Comparison of ENCODE assay signal across 8 cellular contexts in the genomic region with DNA sequence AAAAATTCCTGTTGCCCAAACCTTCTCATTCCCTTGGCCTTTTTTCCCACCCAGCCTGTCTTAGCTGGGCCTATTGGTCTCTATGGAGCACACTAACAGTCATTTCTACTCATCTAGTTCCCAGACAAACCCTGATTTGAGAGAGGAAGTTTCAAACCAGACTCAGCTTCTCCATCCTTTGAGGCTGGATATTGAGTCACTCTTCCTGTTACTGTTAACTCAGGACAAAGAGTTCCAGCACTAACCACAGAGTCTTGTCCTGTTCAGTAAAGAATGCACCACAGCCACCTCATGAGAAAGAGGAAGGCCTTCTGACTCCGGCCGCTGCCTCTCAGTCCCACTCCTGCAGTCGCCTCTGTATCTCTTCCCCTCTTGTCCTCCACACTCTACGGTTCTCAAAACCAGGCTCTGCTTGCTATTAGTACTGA.
DNase-seq lines count a peak whose midpoint lies in the region; ATAC-seq and TF ChIP-seq lines count a peak whose summit lies in the region.

No MANE protein-coding gene starts in this region.

- no peak for ATAC-seq in HG02623 (IDR thresholded peaks at IDR 0.05; ENCODE audit: unreplicated experiment)

- H3K4me3 ChIP-seq in epithelial cell of esophagus (ENCODE audit: low read length): no peak overlapping the region

- no peaks in the 10 kb centered on the region for H3K9me3 Mint-ChIP-seq in nephron

- H3K4me1 Mint-ChIP-seq in nephron: peaks cover 20% of the 10 kb centered on the region

- no peak overlapping the region for H3K4me3 Mint-ChIP-seq in nephron

- DNase-seq in CMK (ENCODE audit: low read depth) (peak; percentile 44), NCI-H226 (peak; percentile 78), epithelial cell of esophagus (ENCODE audit: low read depth) (peak; percentile 90), retina (no peak)
- no peak for DNase-seq in stimulated activated naive CD4-positive, alpha-beta T cell (lab: John Stamatoyannopoulos, UW)
- DNase-seq in activated CD4-positive, CD25-positive, alpha-beta regulatory T cell treated with anti-CD3 and anti-CD28 coated beads, Interleukin-2, amount 50 U/mL, for 72 hours: no peak

- TF ChIP-seq CTCF in epithelial cell of esophagus (IDR thresholded peaks at IDR 0.05; ENCODE audit: insufficient read depth, low read depth, low read length, missing control alignments) (no peak), nephron (IDR thresholded peaks at IDR 0.05; ENCODE audit: unreplicated experiment in 3 of 3) (no peak)

- H3K27me3 Mint-ChIP-seq in nephron (ENCODE audit: low read depth): no peaks in the 10 kb centered on the region

- peak overlapping the region in 2 of 3 experiments; percentile 34 to 66 for H3K27ac Mint-ChIP-seq in nephron

- H3K36me3 Mint-ChIP-seq in nephron (ENCODE audit: low read depth): no peaks in the 10 kb centered on the region

Comparison
In these comparisons a context has a peak if more than half of its experiments do, and no peak if none do; other contexts are left out.
1. DNase-seq: peak in CMK (single experiment), NCI-H226 (single experiment) and epithelial cell of esophagus (single experiment); none in stimulated activated naive CD4-positive, alpha-beta T cell (0 of 6), retina (single experiment) and activated CD4-positive, CD25-positive, alpha-beta regulatory T cell treated with anti-CD3 and anti-CD28 coated beads, Interleukin-2, amount 50 U/mL, for 72 hours (single experiment).